10 cellular contexts compared by ENCODE assay signal in the genomic region with DNA sequence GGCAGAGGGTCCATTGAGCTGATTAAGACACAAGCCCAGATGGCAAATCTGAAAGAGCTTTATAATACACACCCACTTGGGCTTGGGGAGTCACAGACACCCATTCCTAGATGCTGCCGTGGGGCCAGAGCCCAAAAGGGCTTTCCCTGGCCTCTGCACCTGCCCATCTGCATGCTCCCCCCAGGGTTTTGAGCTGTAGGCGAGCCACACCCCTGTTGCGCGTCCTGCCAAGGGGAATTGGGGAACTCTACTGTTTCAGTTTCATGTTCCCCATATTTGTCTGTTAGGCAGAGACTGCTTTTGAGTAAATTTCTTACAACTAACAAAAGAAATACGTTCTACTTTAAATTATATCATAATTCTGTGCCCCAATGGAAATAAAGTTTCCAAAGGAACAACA. TPM values are rescaled to one million over a fixed set of nuclear protein-coding genes. Genes with fewer than 3 reads are reported as not detected.
DNase-seq lines count a peak whose midpoint lies in the region; ATAC-seq, FAIRE-seq and TF ChIP-seq lines count a peak whose summit lies in the region.
"Had no signal": no experiment of that assay in that cellular context is flagged by ENCODE, and none has a peak within 500 bp of the region (broad histone marks: within the 10 kb centered on the region; RNA-seq: fewer than 3 reads in every experiment).

No MANE protein-coding gene starts in this region.

- no peaks in the 10 kb centered on the region for H3K27me3 ChIP-seq in psoas muscle (ENCODE audit: insufficient read depth in 3 of 3, low read length in 2 of 3)

- WGBS in psoas muscle, 3 donors, result 67 to 78% (median 67%) methylated on average over 5 of the region's 5 CpGs

- H3K4me1 ChIP-seq in psoas muscle, result peaks cover 42% of the 10 kb centered on the region

- no peak for TF ChIP-seq POLR2A in H54 (IDR thresholded peaks at IDR 0.05; ENCODE audit: low read depth, low read length)

- peak; percentile 75 for ATAC-seq in GM18907 (IDR thresholded peaks at IDR 0.05; ENCODE audit: unreplicated experiment)
- ATAC-seq in HG02610 (IDR thresholded peaks at IDR 0.05; ENCODE audit: unreplicated experiment), result peak; percentile 81
- ATAC-seq in psoas muscle, result no peak
- ATAC-seq: activated CD4-positive, CD25-positive, alpha-beta regulatory T cell treated with anti-CD3 and anti-CD28 coated beads, Interleukin-2, amount 50 U/mL, for 24 hours had no signal

- H3K27ac ChIP-seq in psoas muscle, result peak overlapping the region; percentile 75
- H3K27ac ChIP-seq: GM23248 had no signal

- TF ChIP-seq CTCF in psoas muscle (IDR thresholded peaks at IDR 0.05), result no peak

- DNase-seq in NOMO-1 (lab: John Stamatoyannopoulos, UW; ENCODE audit: unreplicated experiment in 2 of 2), result peak; percentile 85
- DNase-seq in psoas muscle, result no peak
- no peak for DNase-seq in NCI-H1105 (lab: John Stamatoyannopoulos, UW)
- no peak for DNase-seq in H54 (ENCODE audit: insufficient read length, low spot score)
- no peak for DNase-seq in stimulated activated CD4-positive, alpha-beta T cell treated with anti-CD3 and anti-CD28 coated beads, Interleukin-2, amount 100 ng/mL, for 24 hours
- no peak for DNase-seq in glomerular visceral epithelial cell (ENCODE audit: extremely low spot score)

- H3K4me3 ChIP-seq in psoas muscle, result no peak overlapping the region
- H3K4me3 ChIP-seq: GM23248 had no signal

- H3K9me3 ChIP-seq in psoas muscle, result no peaks in the 10 kb centered on the region

- H3K36me3 ChIP-seq in psoas muscle (ENCODE audit: insufficient read depth in 1 of 2, low read depth in 1 of 2), result no peaks in the 10 kb centered on the region

- FAIRE-seq in H54 (lab: Jason Lieb, UNC), result no peak

- intact Hi-C loops in psoas muscle (cut with DNase I), result loop anchor here in 1 of 2 donors (10.0 kb wide), 1 partner anchor 492 kb away; no protein-coding TSS in a partner anchor

RNA-seq across cellular contexts. Expression of a gene that starts 52.9 kb away (rescaled TPM):
- total RNA-seq in psoas muscle, result under 1 TPM; 0.07 to 0.99 (median 0.65) TPM
- under 1 TPM; 0.06 to 0.29 (median 0.14) TPM for polyA plus RNA-seq in psoas muscle

Comparison
In these comparisons a context has a peak if more than half of its experiments do, and no peak if none do; other contexts are left out.
1. ATAC-seq: peak in GM18907 (single experiment) and HG02610 (single experiment); none in psoas muscle (0 of 4).
2. DNase-seq: peak in NOMO-1 (2 of 2); none in psoas muscle (0 of 2), NCI-H1105 (single experiment), H54 (single experiment), stimulated activated CD4-positive, alpha-beta T cell treated with anti-CD3 and anti-CD28 coated beads, Interleukin-2, amount 100 ng/mL, for 24 hours (0 of 2) and glomerular visceral epithelial cell (single experiment).